16 cellular contexts compared by ENCODE assay signal in genomic region chr4:7860600-7861158, GRCh38.
A peak's percentile ranks its signal among the peaks of the same experiment; 100 is the strongest.
DNase-seq lines count a peak whose midpoint lies in the region; ATAC-seq and TF ChIP-seq lines count a peak whose summit lies in the region.
"Had no signal": no experiment of that assay in that cellular context is flagged by ENCODE, and none has a peak within 500 bp of the region (broad histone marks: within the 10 kb centered on the region; RNA-seq: fewer than 3 reads in every experiment).

No MANE protein-coding gene starts in this region.

- H3K9me3 Mint-ChIP-seq in MCF 10A (ENCODE audit: unreplicated experiment) (peaks cover 11% of the 10 kb centered on the region), WTC11 (peaks cover 8% of the 10 kb centered on the region), glutamatergic neuron (ENCODE audit: unreplicated experiment) (peaks cover 61% of the 10 kb centered on the region), type B pancreatic cell (peaks cover 12% of the 10 kb centered on the region)

- peaks cover 21% of the 10 kb centered on the region for H3K4me1 Mint-ChIP-seq in MCF 10A (ENCODE audit: insufficient read depth, unreplicated experiment)
- H3K4me1 Mint-ChIP-seq in WTC11, result peaks cover 76% of the 10 kb centered on the region
- peaks cover 81% of the 10 kb centered on the region for H3K4me1 Mint-ChIP-seq in glutamatergic neuron (ENCODE audit: low read depth, unreplicated experiment)
- peaks cover 53% of the 10 kb centered on the region for H3K4me1 Mint-ChIP-seq in type B pancreatic cell (ENCODE audit: unreplicated experiment)

- no peak for TF ChIP-seq CTCF in MCF 10A (IDR thresholded peaks at IDR 0.05; ENCODE audit: unreplicated experiment)
- no peak for TF ChIP-seq CTCF in breast epithelium (IDR thresholded peaks at IDR 0.05)
- TF ChIP-seq CTCF in WTC11 (IDR thresholded peaks at IDR 0.05), result no peak
- no peak for TF ChIP-seq CTCF in glutamatergic neuron (IDR thresholded peaks at IDR 0.05; ENCODE audit: partially characterized antibody, unreplicated experiment)
- no peak for TF ChIP-seq CTCF in type B pancreatic cell (conservative IDR thresholded peaks at IDR 0.05)

- peak overlapping the region; percentile 43 for H3K27ac Mint-ChIP-seq in MCF 10A (ENCODE audit: low read depth, unreplicated experiment)
- H3K27ac Mint-ChIP-seq in WTC11, result peak overlapping the region; percentile 98
- H3K27ac Mint-ChIP-seq in glutamatergic neuron (ENCODE audit: unreplicated experiment), result peak overlapping the region; percentile 94
- H3K27ac Mint-ChIP-seq in type B pancreatic cell, result peak overlapping the region; percentile 81
- H3K27ac Mint-ChIP-seq: activated naive CD8-positive, alpha-beta T cell treated with anti-CD3 and anti-CD28 coated beads, Interleukin-2, amount 10 ng/mL, durations not matched to agents 7 days and 5 days; natural killer cell had no signal

- H3K27me3 Mint-ChIP-seq in MCF 10A (ENCODE audit: insufficient read depth, unreplicated experiment) (no peaks in the 10 kb centered on the region), WTC11 (ENCODE audit: low read depth) (no peaks in the 10 kb centered on the region), glutamatergic neuron (ENCODE audit: unreplicated experiment) (peaks cover 45% of the 10 kb centered on the region), type B pancreatic cell (peaks cover 3% of the 10 kb centered on the region)
- H3K27me3 Mint-ChIP-seq: activated naive CD8-positive, alpha-beta T cell treated with anti-CD3 and anti-CD28 coated beads, Interleukin-2, amount 10 ng/mL, durations not matched to agents 7 days and 5 days had no signal

- intact Hi-C loops in MCF 10A (cut with micrococcal nuclease) (no loop called here), breast epithelium (cut with DNase I; ENCODE audit: low total_unique reads) (loop anchor here (1.0 kb wide), 1 partner anchor 19 kb away; no protein-coding TSS in a partner anchor)

- no peak overlapping the region for H3K4me3 Mint-ChIP-seq in MCF 10A (ENCODE audit: unreplicated experiment)
- peak overlapping the region; percentile 27; the same call in 1 of the 2 replicates for H3K4me3 Mint-ChIP-seq in WTC11
- H3K4me3 Mint-ChIP-seq in glutamatergic neuron (ENCODE audit: unreplicated experiment), result peak overlapping the region; percentile 75
- no peak overlapping the region for H3K4me3 Mint-ChIP-seq in type B pancreatic cell
- H3K4me3 Mint-ChIP-seq: activated naive CD8-positive, alpha-beta T cell treated with anti-CD3 and anti-CD28 coated beads, Interleukin-2, amount 10 ng/mL, durations not matched to agents 7 days and 5 days; natural killer cell had no signal

- no peak for TF ChIP-seq POLR2A in breast epithelium (IDR thresholded peaks at IDR 0.05)

- no peaks in the 10 kb centered on the region for H3K27me3 ChIP-seq in breast epithelium
- H3K27me3 ChIP-seq: right atrium auricular region had no signal

- DNase-seq in MCF 10A (ENCODE audit: unreplicated experiment) (no peak), breast epithelium (ENCODE audit: low spot score in 2 of 2) (no peak), WTC11 (ENCODE audit: low spot score) (peak; percentile 27), glutamatergic neuron (no peak), type B pancreatic cell (ENCODE audit: extremely low spot score, unreplicated experiment) (no peak), middle frontal gyrus (ENCODE audit: extremely low spot score, low spot score) (no peak)
- DNase-seq: activated CD4-positive, alpha-beta T cell treated with anti-CD3 and anti-CD28 coated beads for 48 hours; activated naive CD8-positive, alpha-beta T cell treated with anti-CD3 and anti-CD28 coated beads, Interleukin-2, amount 10 ng/mL, durations not matched to agents 7 days and 5 days; activated T-cell treated with anti-CD3 and anti-CD28 coated beads for 4 hours; natural killer cell; NCI-H2081; SHP77 treated with DMSO at 0.1 percent for 48 hours had no signal

- POLR2A ChIA-PET in MCF 10A (lab: Yijun Ruan, JAX), result interaction anchor here (0.8 kb wide), 1 partner anchor 27 kb away, joined by 4 read pairs; no protein-coding TSS in a partner anchor
- POLR2A ChIA-PET in WTC11 (lab: Charles Lee), result no interaction called here

- H3K4me3 ChIP-seq in breast epithelium, result no peak overlapping the region
- H3K4me3 ChIP-seq: right atrium auricular region, thoracic aorta had no signal

- no peak overlapping the region for H3K27ac ChIP-seq in breast epithelium
- H3K27ac ChIP-seq: right atrium auricular region, thoracic aorta had no signal

- CTCF ChIA-PET in MCF 10A (lab: Yijun Ruan, JAX) (interaction anchor here (0.6 to 0.8 kb wide), 2 partner anchors 10 to 219 kb away, joined by 3 to 4 read pairs; no protein-coding TSS in a partner anchor), WTC11 (lab: Charles Lee) (interaction anchor here (0.7 to 4.9 kb wide), 5 partner anchors 10 to 54 kb away, joined by 3 to 24 read pairs (median 4); no protein-coding TSS in a partner anchor)

- no TSS peak for BruUV-seq in MCF 10A (replicated peaks; lab: Mats Ljungman, UMichigan)

- ATAC-seq in WTC11 (peak; percentile 53), HG03457 (IDR thresholded peaks at IDR 0.05; ENCODE audit: unreplicated experiment) (no peak), GM18873 (IDR thresholded peaks at IDR 0.05; ENCODE audit: low FRiP score, unreplicated experiment) (no peak)
- ATAC-seq: natural killer cell had no signal

- no peaks in the 10 kb centered on the region for H3K36me3 ChIP-seq in breast epithelium
- H3K36me3 ChIP-seq: thoracic aorta had no signal

- H3K36me3 Mint-ChIP-seq in MCF 10A (ENCODE audit: insufficient read depth, unreplicated experiment), result no peaks in the 10 kb centered on the region
- H3K36me3 Mint-ChIP-seq in WTC11, result peaks cover 12% of the 10 kb centered on the region
- H3K36me3 Mint-ChIP-seq in glutamatergic neuron (ENCODE audit: unreplicated experiment), result peaks cover 13% of the 10 kb centered on the region
- peaks cover 25% of the 10 kb centered on the region for H3K36me3 Mint-ChIP-seq in type B pancreatic cell

- H3K4me1 ChIP-seq in breast epithelium, result no peaks in the 10 kb centered on the region

- H3K9me3 ChIP-seq in breast epithelium, result no peaks in the 10 kb centered on the region
- H3K9me3 ChIP-seq: right atrium auricular region, thoracic aorta had no signal

TF ChIP-seq in WTC11, 78 proteins besides CTCF, POLR2A, EP300 and RAD21:
- TF ChIP-seq PRRX2 (CRISPR knock-in tag; IDR thresholded peaks at IDR 0.05), result no peak
- no peak for TF ChIP-seq TEAD4 (CRISPR knock-in tag; IDR thresholded peaks at IDR 0.05)
- TF ChIP-seq JAZF1 (CRISPR knock-in tag; IDR thresholded peaks at IDR 0.05), result no peak
- TF ChIP-seq AFF4 (CRISPR knock-in tag; IDR thresholded peaks at IDR 0.05; ENCODE audit: borderline replicate concordance), result no peak

Comparison
In these comparisons a context has a peak if more than half of its experiments do, and no peak if none do; other contexts are left out.
1. H3K27ac Mint-ChIP-seq: peak in every context shown above with its lines; median percentile 98 in WTC11; 94 in glutamatergic neuron; 81 in type B pancreatic cell; 43 in MCF 10A.
2. H3K4me3 Mint-ChIP-seq: peak in WTC11 (single experiment) and glutamatergic neuron (single experiment); none in MCF 10A (single experiment) and type B pancreatic cell (single experiment).